10 cellular contexts compared by ENCODE assay signal in genomic region chr6:127539292-127539691, GRCh38. TPM values are rescaled to one million over a fixed set of nuclear protein-coding genes. Genes with fewer than 3 reads are reported as not detected.
DNase-seq lines count a peak whose midpoint lies in the region; ATAC-seq and TF ChIP-seq lines count a peak whose summit lies in the region.
"Had no signal": no experiment of that assay in that cellular context is flagged by ENCODE, and none has a peak within 500 bp of the region (broad histone marks: within the 10 kb centered on the region; RNA-seq: fewer than 3 reads in every experiment).

No MANE protein-coding gene starts in this region.

- POLR2A ChIA-PET in activated CD8-positive, alpha-beta T cell treated with anti-CD3 and anti-CD28 coated beads, Interleukin-2, amount 10 ng/mL, durations not matched to agents 7 days and 5 days (lab: Charles Lee) = no interaction called here

- H4K20me1 ChIP-seq in GM23338 (replicated peaks; ENCODE audit: insufficient read depth) = no peaks in the 10 kb centered on the region

- no peak for ATAC-seq in heart right ventricle
- peak; percentile 60 for ATAC-seq in activated CD8-positive, alpha-beta T cell treated with anti-CD3 and anti-CD28 coated beads, Interleukin-2, amount 10 ng/mL, durations not matched to agents 7 days and 5 days
- ATAC-seq in GM23338 = no peak

- DNase-seq in heart right ventricle (no peak), right atrium auricular region (ENCODE audit: low spot score) (no peak), LoVo (ENCODE audit: low spot score) (peak; percentile 53), middle frontal gyrus (ENCODE audit: extremely low spot score, low spot score) (peak; percentile 50), GM23338 (ENCODE audit: low spot score) (no peak), OCI-M2 (lab: John Stamatoyannopoulos, UW; ENCODE audit: unreplicated experiment) (no peak), endothelial cell (ENCODE audit: low spot score) (no peak)
- no peak for DNase-seq in activated CD8-positive, alpha-beta T cell treated with anti-CD3 and anti-CD28 coated beads, Interleukin-2, amount 10 ng/mL, durations not matched to agents 7 days and 5 days

- intact Hi-C loops in heart right ventricle (cut with DNase I) = loop anchor here in 7 of 10 donors (2.0 to 10.0 kb wide), 5 partner anchors 72 to 237 kb away; no protein-coding TSS in a partner anchor

- H3K4me3 ChIP-seq in heart right ventricle (no peak overlapping the region), right atrium auricular region (no peak overlapping the region), GM23338 (no peak overlapping the region)

- no peak overlapping the region for H3K4me2 ChIP-seq in GM23338

- H3K27me3 Mint-ChIP-seq in activated CD8-positive, alpha-beta T cell treated with anti-CD3 and anti-CD28 coated beads, Interleukin-2, amount 10 ng/mL, durations not matched to agents 7 days and 5 days (ENCODE audit: low read depth) = peaks cover 20% of the 10 kb centered on the region
- H3K27me3 Mint-ChIP-seq in GM23338 (ENCODE audit: insufficient read depth, low read depth, poor library complexity) (no peaks in the 10 kb centered on the region), endothelial cell (ENCODE audit: unreplicated experiment) (no peaks in the 10 kb centered on the region)

- 49 to 58% methylated on average over 2 of the region's 2 CpGs for WGBS in heart right ventricle, 2 donors

- H2AFZ ChIP-seq in GM23338 = no peak overlapping the region; the same call in 1 of the 2 replicates

- H3K9me3 ChIP-seq in heart right ventricle (no peaks in the 10 kb centered on the region), right atrium auricular region (no peaks in the 10 kb centered on the region)

- no peaks in the 10 kb centered on the region for H3F3A ChIP-seq in GM23338 (replicated peaks; ENCODE audit: low read depth)

- no peak overlapping the region for H3K4me3 Mint-ChIP-seq in activated CD8-positive, alpha-beta T cell treated with anti-CD3 and anti-CD28 coated beads, Interleukin-2, amount 10 ng/mL, durations not matched to agents 7 days and 5 days
- H3K4me3 Mint-ChIP-seq in GM23338 (no peak overlapping the region), endothelial cell (ENCODE audit: unreplicated experiment) (no peak overlapping the region)

- H3K36me3 ChIP-seq in heart right ventricle (no peaks in the 10 kb centered on the region), right atrium auricular region (no peaks in the 10 kb centered on the region), GM23338 (ENCODE audit: insufficient read depth) (no peaks in the 10 kb centered on the region)

- H3K79me2 ChIP-seq in GM23338 (replicated peaks; ENCODE audit: insufficient read depth) = no peaks in the 10 kb centered on the region

- no peak overlapping the region for H3K27ac ChIP-seq in heart right ventricle
- no peak overlapping the region for H3K27ac ChIP-seq in right atrium auricular region
- H3K27ac ChIP-seq in GM23338 (ENCODE audit: low read depth) = no peak overlapping the region

- H3K27me3 ChIP-seq in heart right ventricle (peaks cover 0 to 9% (median 6%) of the 10 kb centered on the region in 7 donors), right atrium auricular region (no peaks in the 10 kb centered on the region), GM23338 (ENCODE audit: insufficient read depth) (no peaks in the 10 kb centered on the region)

- H3K27ac Mint-ChIP-seq in activated CD8-positive, alpha-beta T cell treated with anti-CD3 and anti-CD28 coated beads, Interleukin-2, amount 10 ng/mL, durations not matched to agents 7 days and 5 days = no peak overlapping the region
- H3K27ac Mint-ChIP-seq in GM23338 = no peak overlapping the region
- H3K27ac Mint-ChIP-seq in endothelial cell (ENCODE audit: unreplicated experiment) = no peak overlapping the region

- H3K4me1 Mint-ChIP-seq in activated CD8-positive, alpha-beta T cell treated with anti-CD3 and anti-CD28 coated beads, Interleukin-2, amount 10 ng/mL, durations not matched to agents 7 days and 5 days (ENCODE audit: low read depth) = peaks cover 3% of the 10 kb centered on the region
- peaks cover 17% of the 10 kb centered on the region; the same call in 2 of the 3 replicates for H3K4me1 Mint-ChIP-seq in GM23338
- peaks cover 6% of the 10 kb centered on the region for H3K4me1 Mint-ChIP-seq in endothelial cell (ENCODE audit: unreplicated experiment)

- CTCF ChIA-PET in activated CD8-positive, alpha-beta T cell treated with anti-CD3 and anti-CD28 coated beads, Interleukin-2, amount 10 ng/mL, durations not matched to agents 7 days and 5 days (lab: Charles Lee) = interaction anchor here (0.9 to 3.4 kb wide), 15 partner anchors 8 to 353 kb away, joined by 3 to 44 read pairs (median 7); partner anchors contain the start of gene MTCL3

- peak in 7 of 9 donors; percentile 18 to 63 (median 49) for TF ChIP-seq CTCF in heart right ventricle (IDR thresholded peaks at IDR 0.05)
- TF ChIP-seq CTCF in right atrium auricular region (IDR thresholded peaks at IDR 0.05) = peak in 1 of 2 donors; percentile 55
- no peak; a peak in 2 of 4 replicates for TF ChIP-seq CTCF in GM23338 (conservative IDR thresholded peaks at IDR 0.05; ENCODE audit: low read depth in 2 of 2)
- TF ChIP-seq CTCF in endothelial cell (IDR thresholded peaks at IDR 0.05; ENCODE audit: unreplicated experiment) = no peak

- H3K4me1 ChIP-seq in heart right ventricle (peaks cover 0 to 3% (median 0%) of the 10 kb centered on the region in 9 donors), right atrium auricular region (no peaks in the 10 kb centered on the region), GM23338 (ENCODE audit: insufficient read depth) (no peaks in the 10 kb centered on the region)

- no peaks in the 10 kb centered on the region for H3K36me3 Mint-ChIP-seq in activated CD8-positive, alpha-beta T cell treated with anti-CD3 and anti-CD28 coated beads, Interleukin-2, amount 10 ng/mL, durations not matched to agents 7 days and 5 days (ENCODE audit: low read depth)
- no peaks in the 10 kb centered on the region for H3K36me3 Mint-ChIP-seq in GM23338 (ENCODE audit: low read depth)
- no peaks in the 10 kb centered on the region for H3K36me3 Mint-ChIP-seq in endothelial cell (ENCODE audit: low read depth, unreplicated experiment)

- H3K9me3 Mint-ChIP-seq in activated CD8-positive, alpha-beta T cell treated with anti-CD3 and anti-CD28 coated beads, Interleukin-2, amount 10 ng/mL, durations not matched to agents 7 days and 5 days (ENCODE audit: insufficient read depth) = no peaks in the 10 kb centered on the region
- no peaks in the 10 kb centered on the region for H3K9me3 Mint-ChIP-seq in GM23338
- H3K9me3 Mint-ChIP-seq in endothelial cell (ENCODE audit: unreplicated experiment) = no peaks in the 10 kb centered on the region

- 0 out of 2 replicates have a peak, but pooled peaks cover 5% of the 10 kb centered on the region for H3K9me2 ChIP-seq in GM23338 (ENCODE audit: insufficient read depth)

TF ChIP-seq in GM23338, 12 proteins besides CTCF, POLR2A, EP300 and RAD21 (continues in another document):
- no peak for TF ChIP-seq ETS1 (IDR thresholded peaks at IDR 0.05)
- TF ChIP-seq EZH2 (IDR thresholded peaks at IDR 0.05; ENCODE audit: low read depth, unreplicated experiment) = no peak
- TF ChIP-seq ZNF331 (CRISPR knock-in tag; IDR thresholded peaks at IDR 0.05; ENCODE audit: low read depth) = no peak
- TF ChIP-seq STAT1 (IDR thresholded peaks at IDR 0.05; ENCODE audit: unreplicated experiment) = no peak

RNA-seq across cellular contexts. Expression of gene C6orf58, which starts 37.7 kb away (rescaled TPM):
- total RNA-seq in heart right ventricle (not detected), right atrium auricular region (not detected), endothelial cell (ENCODE audit: unreplicated experiment) (0.82 TPM)
- polyA plus RNA-seq in heart right ventricle (not detected), GM23338 (2016; fragmentation: Nextera tagmentation; extraction: Ambion mirVana) (0.18 TPM in 1 of 2 replicates, not detected in the other)
- total RNA-seq in activated CD8-positive, alpha-beta T cell treated with anti-CD3 and anti-CD28 coated beads, Interleukin-2, amount 10 ng/mL, durations not matched to agents 7 days and 5 days = not detected
- total RNA-seq in GM23338 (2014; rRNA removed; shearing (Covaris generic)) = not detected in 2 replicates
- total RNA-seq: activated CD8-positive, alpha-beta memory T cell treated with anti-CD3 and anti-CD28 coated beads for 36 hours; skeletal muscle tissue had no signal

Comparison
In these comparisons a context has a peak if more than half of its experiments do, and no peak if none do; other contexts are left out.
1. DNase-seq: peak in LoVo (single experiment) and middle frontal gyrus (single experiment); none in heart right ventricle (0 of 2), right atrium auricular region (single experiment), activated CD8-positive, alpha-beta T cell treated with anti-CD3 and anti-CD28 coated beads, Interleukin-2, amount 10 ng/mL, durations not matched to agents 7 days and 5 days (single experiment), GM23338 (single experiment), OCI-M2 (single experiment) and endothelial cell (single experiment).
2. CTCF ChIP-seq: peak in heart right ventricle (7 of 9); none in GM23338 (0 of 2) and endothelial cell (single experiment).